ENCODE assay signal across 13 cellular contexts in genomic region chr3:31093608-31093990, GRCh38.
"Had no signal": no experiment of that assay in that cellular context is flagged by ENCODE, and none has a peak within 500 bp of the region (broad histone marks: within the 10 kb centered on the region; RNA-seq: fewer than 3 reads in every experiment).

No MANE protein-coding gene starts in this region.

- H3K27me3 Mint-ChIP-seq: naive B cell had no signal

- H2AFZ ChIP-seq: parathyroid adenoma had no signal

- H3K36me3 ChIP-seq: gastrocnemius medialis, heart right ventricle, lower lobe of right lung, prostate gland had no signal

- H3K36me3 Mint-ChIP-seq: naive B cell had no signal

- DNase-seq: effector CD4-positive, alpha-beta T cell; endodermal cell; hypothalamus; lower lobe of right lung; naive B cell; stimulated activated CD4-positive, alpha-beta T cell treated with anti-CD3 and anti-CD28 coated beads, Interleukin-12 subunit alpha, Interleukin-12 subunit beta, amount 100 ng/mL, for 4 hours; stimulated activated naive CD4-positive, alpha-beta T cell treated with Interleukin-2 at 50 U/mL for 16 hours had no signal

- H3K27ac ChIP-seq: lower lobe of right lung, parathyroid adenoma, prostate gland had no signal

- H3K27me3 ChIP-seq: gastrocnemius medialis, heart right ventricle had no signal

- H3K4me3 ChIP-seq: gastrocnemius medialis, heart right ventricle, lower lobe of right lung, prostate gland, skin epidermis had no signal

- H3K4me3 Mint-ChIP-seq: endodermal cell, naive B cell, nephron progenitor cell had no signal

- H3K27ac Mint-ChIP-seq: endodermal cell, naive B cell had no signal

- H3K9me3 Mint-ChIP-seq: endodermal cell, naive B cell, nephron progenitor cell had no signal

- H3K9me3 ChIP-seq: gastrocnemius medialis, heart right ventricle, lower lobe of right lung, prostate gland had no signal

- H3K79me2 ChIP-seq: parathyroid adenoma had no signal

- H3K4me1 ChIP-seq: parathyroid adenoma, prostate gland had no signal
